ENCODE assay signal across 8 cellular contexts in genomic region chr22:50525104-50525958, GRCh38. TPM values are rescaled to one million over a fixed set of nuclear protein-coding genes. Genes with fewer than 3 reads are reported as not detected.
DNase-seq lines count a peak whose midpoint lies in the region; ATAC-seq, FAIRE-seq and TF ChIP-seq lines count a peak whose summit lies in the region.

Gene SCO2 (minus strand): TSS chr22:50525598. CDS start chr22:50524411, 1,187 bp downstream.

- H3K4me3 ChIP-seq in A549, result peak within 1 kb of the TSS; percentile 70
- H3K4me3 ChIP-seq in breast epithelium, result peak within 1 kb of the TSS; percentile 52 to 91 (median 81)
- H3K4me3 ChIP-seq in smooth muscle cell, result peak within 1 kb of the TSS; percentile 79

- H3K4me2 ChIP-seq in A549, result peak within 1 kb of the TSS; percentile 96
- peak within 1 kb of the TSS; percentile 98 for H3K4me2 ChIP-seq in smooth muscle cell

- H3K79me2 ChIP-seq in smooth muscle cell (ENCODE audit: low read depth), result peaks cover 10% of the 10 kb centered on the region

- TF ChIP-seq POLR2A in A549 (IDR thresholded peaks at IDR 0.05; ENCODE audit: low read length) (peak; percentile 64), breast epithelium (IDR thresholded peaks at IDR 0.05) (peak; percentile 47)

- no peak for FAIRE-seq in A549 (lab: Jason Lieb, UNC)

- TF ChIP-seq EP300 in A549 (IDR thresholded peaks at IDR 0.05), result no peak

- peaks cover 13% of the 10 kb centered on the region for H3K36me3 ChIP-seq in breast epithelium
- no peaks in the 10 kb centered on the region for H3K36me3 ChIP-seq in smooth muscle cell (ENCODE audit: low read depth)

- H3K27me3 ChIP-seq in breast epithelium, result no peaks in the 10 kb centered on the region
- H3K27me3 ChIP-seq in smooth muscle cell (ENCODE audit: low read depth), result no peaks in the 10 kb centered on the region

- H3K4me1 ChIP-seq in A549 (peaks cover 20% of the 10 kb centered on the region), breast epithelium (peaks cover 10 to 12% of the 10 kb centered on the region in 2 donors), smooth muscle cell (ENCODE audit: low read depth) (no peaks in the 10 kb centered on the region)

- CTCF ChIA-PET in A549 (lab: Yijun Ruan, JAX), result interaction anchor here (0.7 to 2.7 kb wide), 37 partner anchors 8 to 385 kb away, joined by 3 to 31 read pairs (median 4); partner anchors contain the start of genes KLHDC7B, LMF2, NCAPH2 and SYCE3

- TF ChIP-seq CTCF in A549 (IDR thresholded peaks at IDR 0.05) (no peak), VCaP (conservative IDR thresholded peaks at IDR 0.05) (no peak; the same call in 1 of the 2 replicates), breast epithelium (IDR thresholded peaks at IDR 0.05) (peak in 2 of 3 donors; percentile 26 to 41), smooth muscle cell (IDR thresholded peaks at IDR 0.05; ENCODE audit: borderline replicate concordance, insufficient read depth, poor library complexity, severe bottlenecking) (peak; percentile 85)

- peak within 1 kb of the TSS; percentile 78 for H3K9ac ChIP-seq in smooth muscle cell (ENCODE audit: low read depth)

- no peak within 1 kb of the TSS for H2AFZ ChIP-seq in smooth muscle cell (ENCODE audit: low read depth)

- POLR2A ChIA-PET in A549 (lab: Yijun Ruan, JAX), result interaction anchor here (0.9 to 2.8 kb wide), 8 partner anchors 14 to 335 kb away, joined by 3 to 36 read pairs (median 6); partner anchors contain the start of genes CHKB, KLHDC7B, LMF2 and NCAPH2

- WGBS in A549 (ENCODE audit: missing lambda C conversion rate), result 3% methylated on average over 15 of the region's 99 CpGs
- WGBS in smooth muscle cell (ENCODE audit: low lambda C conversion rate), result under 1% methylated on average over 79 of the region's 99 CpGs

- DNase-seq in A549 (ENCODE audit: low read depth in 1 of 2, low spot score in 1 of 2) (peak; percentile 87 to 97), NCI-H2171 treated with DMSO at 0.1 percent for 48 hours (lab: John Stamatoyannopoulos, UW) (peak; percentile 96), breast epithelium (ENCODE audit: low spot score in 2 of 2) (peak; percentile 94 to 96), iPS-NIHi7 (ENCODE audit: extremely low spot score) (peak; percentile 99), smooth muscle cell (lab: John Stamatoyannopoulos, UW; ENCODE audit: unreplicated experiment) (peak; percentile 96)

- intact Hi-C loops in breast epithelium (cut with DNase I; ENCODE audit: low total_unique reads), result loop anchor here (5.0 kb wide), 1 partner anchor 57 kb away; the partner anchor contains the start of gene CHKB

- H3K27ac ChIP-seq in A549, result peak within 1 kb of the TSS; percentile 92 to 99
- peak within 1 kb of the TSS; percentile 91 for H3K27ac ChIP-seq in VCaP
- peak within 1 kb of the TSS; percentile 88 to 92 for H3K27ac ChIP-seq in breast epithelium
- H3K27ac ChIP-seq in smooth muscle cell (ENCODE audit: low read depth), result peak within 1 kb of the TSS; percentile 80

- peaks cover 37% of the 10 kb centered on the region for H3F3A ChIP-seq in smooth muscle cell (ENCODE audit: low read depth)

- H3K9me3 ChIP-seq in A549, result no peaks in the 10 kb centered on the region
- H3K9me3 ChIP-seq in breast epithelium, result no peaks in the 10 kb centered on the region
- no peaks in the 10 kb centered on the region for H3K9me3 ChIP-seq in smooth muscle cell (replicated peaks; ENCODE audit: low read depth)

- peak; percentile 30 to 67 for ATAC-seq in A549
- peak; percentile 31 for ATAC-seq in GM18520 (IDR thresholded peaks at IDR 0.05; ENCODE audit: unreplicated experiment)
- ATAC-seq in HG03064 (IDR thresholded peaks at IDR 0.05; ENCODE audit: low read depth, unreplicated experiment), result peak; percentile 39

- H4K20me1 ChIP-seq in smooth muscle cell (ENCODE audit: low read depth), result peaks cover 33% of the 10 kb centered on the region

- no peak for TF ChIP-seq RAD21 in A549 (conservative IDR thresholded peaks at IDR 0.05 in 1 of 2, IDR thresholded peaks at IDR 0.05 in 1 of 2)

TF ChIP-seq in A549, 52 proteins besides CTCF, POLR2A, EP300 and RAD21:
- TF ChIP-seq KDM5A (IDR thresholded peaks at IDR 0.05) (no peak), MYC (IDR thresholded peaks at IDR 0.05; ENCODE audit: borderline replicate concordance, low read length) (0 out of 2 replicates have a peak, but pooled peaks have one; percentile 11), JUN (IDR thresholded peaks at IDR 0.05) (peak; percentile 16 to 56; a peak in 2 of 5 replicates), USF2 (IDR thresholded peaks at IDR 0.05) (peak; percentile 95), ZNF302 (CRISPR knock-in tag; IDR thresholded peaks at IDR 0.05) (no peak), NPAS2 (CRISPR knock-in tag; IDR thresholded peaks at IDR 0.05; ENCODE audit: borderline replicate concordance) (0 out of 2 replicates have a peak, but pooled peaks have one; percentile 30), E2F6 (IDR thresholded peaks at IDR 0.05; ENCODE audit: borderline replicate concordance, low read depth) (peak; percentile 31; the same call in 1 of the 2 replicates), MAFK (IDR thresholded peaks at IDR 0.05; ENCODE audit: partially characterized antibody) (peak; percentile 93), MAX (IDR thresholded peaks at IDR 0.05) (peak; percentile 44; the same call in 1 of the 2 replicates), BCL3 (IDR thresholded peaks at IDR 0.05) (peak; percentile 39; the same call in 1 of the 3 replicates), FOSL2 (IDR thresholded peaks at IDR 0.05) (no peak), FOSL2 (CRISPR knock-in tag; IDR thresholded peaks at IDR 0.05) (0 out of 2 replicates have a peak, but pooled peaks have one; percentile 4), SMC3 (IDR thresholded peaks at IDR 0.05) (no peak)

RNA-seq across cellular contexts. Expression of gene SCO2, which starts in this region (rescaled TPM):
- polyA plus RNA-seq in A549 (2011; rRNA removed), result 0.37 and 1.9 TPM in 2 replicates
- 2.9 and 4.5 TPM in 2 replicates for polyA plus RNA-seq in A549 (2012; cell fraction: cytosol; rRNA removed)
- polyA plus RNA-seq in A549 (2012; cell fraction: nucleus; rRNA removed), result 3.9 and 5.8 TPM in 2 replicates
- 1.7 to 2.6 TPM (median 2.3 TPM) in 3 replicates for polyA plus RNA-seq in A549 (2017; fragmentation: RNase III; extraction: RNeasy Plus Mini Kit Qiagen cat#74134 plus additional on column Dnase treatment)
- 0.58 TPM in 1 of 2 replicates, not detected in the other for polyA minus RNA-seq in A549 (2011; rRNA and poly(A)+ RNA removed)
- total RNA-seq in breast epithelium, result 1 to 10 TPM; 1.9 to 6.6 (median 4.3) TPM
- total RNA-seq in smooth muscle cell, result 1.5 and 3.2 TPM in 2 replicates
- polyA plus RNA-seq in smooth muscle cell, result 17.6 and 22.6 TPM in 2 replicates

Comparison
In these comparisons a context has a peak if more than half of its experiments do, and no peak if none do; other contexts are left out.
1. Peak in every context shown above with its lines: DNase-seq, ATAC-seq, H3K4me3 ChIP-seq and H3K27ac ChIP-seq.
2. CTCF ChIP-seq: peak in breast epithelium (2 of 3) and smooth muscle cell (single experiment); none in A549 (single experiment) and VCaP (single experiment).